Comparison of ENCODE assay signal across 15 cellular contexts in the genomic region with DNA sequence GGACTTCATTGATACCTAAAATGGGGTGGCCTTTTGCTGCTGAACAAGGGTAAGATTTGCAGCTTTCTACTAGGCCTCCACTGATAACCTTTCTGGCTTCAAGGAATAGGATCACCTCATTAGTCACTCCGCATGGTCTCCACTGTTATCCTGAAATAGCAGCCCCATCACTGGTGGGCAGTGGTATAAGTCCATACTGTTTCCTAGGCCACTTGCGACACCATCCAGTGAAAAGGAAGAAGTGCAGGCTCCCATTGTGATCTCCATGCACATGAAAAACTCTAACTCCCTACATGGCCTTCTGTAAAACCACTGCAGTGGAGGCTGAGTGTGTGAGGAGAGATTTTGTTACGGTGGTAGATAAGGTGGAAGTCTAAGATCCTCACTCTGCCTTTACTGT.
DNase-seq lines count a peak whose midpoint lies in the region; ATAC-seq and TF ChIP-seq lines count a peak whose summit lies in the region.
"Had no signal": no experiment of that assay in that cellular context is flagged by ENCODE, and none has a peak within 500 bp of the region (broad histone marks: within the 10 kb centered on the region; RNA-seq: fewer than 3 reads in every experiment).

No MANE protein-coding gene starts in this region.

- no peaks in the 10 kb centered on the region for H3K79me1 ChIP-seq in neuronal stem cell (ENCODE audit: low read depth, low read length)

- no peak overlapping the region for H3K23ac ChIP-seq in neuronal stem cell (ENCODE audit: low read depth, low read length, poor library complexity)

- H3K4me3 ChIP-seq in OCI-LY1 (ENCODE audit: low read depth, low read length, poor library complexity, severe bottlenecking) (no peak overlapping the region), neuronal stem cell (ENCODE audit: low read length in 2 of 2) (no peak overlapping the region)
- H3K4me3 ChIP-seq: Peyer's patch, tibial artery had no signal

- no peaks in the 10 kb centered on the region for H3K27me3 ChIP-seq in OCI-LY1 (ENCODE audit: insufficient read depth, low read length)
- H3K27me3 ChIP-seq in neuronal stem cell (ENCODE audit: control insufficient read depth in 3 of 3, insufficient read depth in 3 of 3, low read depth in 1 of 3, low read length in 3 of 3), result no peaks in the 10 kb centered on the region
- H3K27me3 ChIP-seq: Peyer's patch, tibial artery had no signal

- H3K9me2 ChIP-seq in OCI-LY1 (ENCODE audit: low read depth, low read length), result no peaks in the 10 kb centered on the region

- H3F3A ChIP-seq in OCI-LY1 (ENCODE audit: insufficient read depth, low read length), result no peaks in the 10 kb centered on the region

- no peak for ATAC-seq in GM18870 (IDR thresholded peaks at IDR 0.05; ENCODE audit: unreplicated experiment)
- ATAC-seq: activated CD4-positive, CD25-positive, alpha-beta regulatory T cell treated with anti-CD3 and anti-CD28 coated beads, Interleukin-2, amount 50 U/mL, for 24 hours; right cardiac atrium had no signal

- H2AK5ac ChIP-seq in neuronal stem cell (ENCODE audit: low read depth, low read length), result no peak overlapping the region

- H4K91ac ChIP-seq in neuronal stem cell (ENCODE audit: low read depth, low read length, poor library complexity), result no peak overlapping the region

- H3K9ac ChIP-seq in OCI-LY1 (ENCODE audit: low read length) (no peak overlapping the region), neuronal stem cell (ENCODE audit: low read depth, low read length, poor library complexity) (no peak overlapping the region)

- H2AFZ ChIP-seq in OCI-LY1 (ENCODE audit: low read length), result no peak overlapping the region
- no peak overlapping the region for H2AFZ ChIP-seq in neuronal stem cell (ENCODE audit: low read length)

- no peak overlapping the region for H3K4ac ChIP-seq in neuronal stem cell (ENCODE audit: low read length)

- H3K79me2 ChIP-seq in OCI-LY1 (ENCODE audit: insufficient read depth, low read length), result no peaks in the 10 kb centered on the region

- H3K36me3 ChIP-seq in OCI-LY1 (ENCODE audit: insufficient read depth, low read length) (no peaks in the 10 kb centered on the region), neuronal stem cell (replicated peaks in 1 of 2; ENCODE audit: control insufficient read depth in 2 of 2, insufficient read depth in 2 of 2, low read length in 2 of 2) (no peaks in the 10 kb centered on the region)
- H3K36me3 ChIP-seq: Peyer's patch, tibial artery had no signal

- no peak overlapping the region for H4K8ac ChIP-seq in neuronal stem cell (ENCODE audit: low read depth, low read length)

- H2BK12ac ChIP-seq in neuronal stem cell (ENCODE audit: low read length), result no peak overlapping the region

- H3K9me3 ChIP-seq in OCI-LY1 (ENCODE audit: low read length) (no peaks in the 10 kb centered on the region), neuronal stem cell (replicated peaks in 1 of 2; ENCODE audit: control insufficient read depth in 2 of 2, insufficient read depth in 1 of 2, low read depth in 1 of 2, low read length in 2 of 2) (no peaks in the 10 kb centered on the region)
- H3K9me3 ChIP-seq: Peyer's patch, tibial artery had no signal

- H2BK120ac ChIP-seq in neuronal stem cell (ENCODE audit: low read depth, low read length), result no peak overlapping the region

- H3K4me1 ChIP-seq in OCI-LY1 (ENCODE audit: insufficient read depth, low read length, severe bottlenecking) (no peaks in the 10 kb centered on the region), neuronal stem cell (ENCODE audit: control insufficient read depth in 2 of 2, insufficient read depth in 1 of 2, low read depth in 1 of 2, low read length in 2 of 2) (no peaks in the 10 kb centered on the region)
- H3K4me1 ChIP-seq: Peyer's patch, tibial artery had no signal

- H4K20me1 ChIP-seq in OCI-LY1 (ENCODE audit: insufficient read depth, low read length), result no peaks in the 10 kb centered on the region

- no peak overlapping the region for H3K18ac ChIP-seq in neuronal stem cell (ENCODE audit: low read length)

- WGBS in neuronal stem cell (ENCODE audit: extremely low coverage in 2 of 2, insufficient read length in 2 of 2, insufficient replicate concordance in 1 of 2), 2 donors, result no CpG with 5 or more reads among the region's 3 CpGs

- H3K27ac ChIP-seq in OCI-LY1 (ENCODE audit: low read depth, low read length, poor library complexity, severe bottlenecking) (no peak overlapping the region), neuronal stem cell (replicated peaks; ENCODE audit: low read length) (no peak overlapping the region)
- H3K27ac ChIP-seq: 22Rv1, Peyer's patch, tibial artery had no signal

- H3K4me2 ChIP-seq in OCI-LY1 (ENCODE audit: low read length) (no peak overlapping the region), neuronal stem cell (ENCODE audit: insufficient read depth, low read length, poor library complexity, severe bottlenecking) (no peak overlapping the region)

- peak; percentile 4 for DNase-seq in DMS53 (lab: John Stamatoyannopoulos, UW)
- DNase-seq in DMS53 treated with DMSO at 0.1 percent for 48 hours (lab: John Stamatoyannopoulos, UW; ENCODE audit: unreplicated experiment), result no peak
- DNase-seq in ecto neural progenitor cell (ENCODE audit: low spot score), result peak; percentile 56
- DNase-seq in neuronal stem cell (ENCODE audit: low spot score), result peak; percentile 49
- no peak for DNase-seq in NCI-H345 (lab: John Stamatoyannopoulos, UW)
- DNase-seq in GM19238 (ENCODE audit: insufficient read length, low spot score), result no peak
- DNase-seq: activated gamma-delta T cell treated with Interleukin-2 at 50 U/mL for 16 hours, foreskin melanocyte, Peyer's patch, right cardiac atrium, tibial artery had no signal

- H2BK15ac ChIP-seq in neuronal stem cell (ENCODE audit: low read length), result no peak overlapping the region

- no peak overlapping the region for H3K14ac ChIP-seq in neuronal stem cell (ENCODE audit: low read length)

- TF ChIP-seq CTCF in OCI-LY1 (IDR thresholded peaks at IDR 0.05; ENCODE audit: low read length), result peak; percentile 28; the same call in 1 of the 2 replicates

- H2BK5ac ChIP-seq in neuronal stem cell (ENCODE audit: low read length), result no peak overlapping the region

Comparison
In these comparisons a context has a peak if more than half of its experiments do, and no peak if none do; other contexts are left out.
1. DNase-seq: peak in DMS53 (single experiment), ecto neural progenitor cell (single experiment) and neuronal stem cell (single experiment); none in DMS53 treated with DMSO at 0.1 percent for 48 hours (single experiment), NCI-H345 (single experiment) and GM19238 (single experiment).